In the genomic region with DNA sequence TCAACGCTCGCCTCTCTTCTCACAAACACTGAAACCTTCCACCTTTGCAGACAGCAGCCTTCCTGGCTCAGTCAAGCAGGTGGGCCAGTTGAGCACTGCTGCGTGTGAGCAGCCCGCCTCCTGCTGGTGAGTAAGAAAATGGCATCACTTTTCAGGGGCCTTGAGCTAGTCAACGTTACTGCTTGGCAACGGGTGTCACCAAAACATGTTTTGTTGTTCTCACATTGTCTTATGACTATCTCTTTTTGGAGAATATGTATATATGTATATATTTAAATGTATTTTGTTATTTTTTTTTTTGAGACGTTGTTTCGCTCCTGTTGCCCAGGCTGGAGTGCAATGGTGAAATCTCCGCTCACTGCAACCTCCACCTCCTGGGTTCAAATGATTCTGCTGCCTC, we compare ENCODE assay signal across 8 cellular contexts.
DNase-seq lines count a peak whose midpoint lies in the region; ATAC-seq and TF ChIP-seq lines count a peak whose summit lies in the region.

No MANE protein-coding gene starts in this region.

- no peaks in the 10 kb centered on the region for H3K79me2 ChIP-seq in KMS-11 (ENCODE audit: insufficient read depth, low read depth)

- H3K9me3 ChIP-seq in SJSA1 (replicated peaks) = no peaks in the 10 kb centered on the region

- H2AFZ ChIP-seq in KMS-11 (ENCODE audit: low read depth) = no peak overlapping the region

- H3K27ac ChIP-seq in KMS-11 = no peak overlapping the region
- no peak overlapping the region for H3K27ac ChIP-seq in SJSA1

- H3K4me1 ChIP-seq in KMS-11 (ENCODE audit: low read depth, poor library complexity, severe bottlenecking) (peaks cover 4% of the 10 kb centered on the region), SJSA1 (replicated peaks) (no peaks in the 10 kb centered on the region)

- peak; percentile 84 for TF ChIP-seq CTCF in KMS-11 (conservative IDR thresholded peaks at IDR 0.05; ENCODE audit: low read depth, low read length)

- no peaks in the 10 kb centered on the region for H3K27me3 ChIP-seq in KMS-11 (ENCODE audit: insufficient read depth, low read depth)
- H3K27me3 ChIP-seq in SJSA1 (replicated peaks) = no peaks in the 10 kb centered on the region

- no peaks in the 10 kb centered on the region for H4K20me1 ChIP-seq in KMS-11 (ENCODE audit: insufficient read depth)

- H3K9ac ChIP-seq in KMS-11 = no peak overlapping the region

- peak; percentile 89 for ATAC-seq in GM21737 (IDR thresholded peaks at IDR 0.05; ENCODE audit: unreplicated experiment)

- DNase-seq in GDM1 (lab: John Stamatoyannopoulos, UW) (peak; percentile 36), SJSA1 (ENCODE audit: low read depth in 1 of 2, low spot score in 2 of 2) (peak; percentile 38 to 60), activated gamma-delta T cell treated with Interleukin-2 at 50 U/mL for 16 hours (peak; percentile 66), globus pallidus (ENCODE audit: low spot score) (peak; percentile 77), pulmonary artery endothelial cell (ENCODE audit: low read depth, low spot score) (peak; percentile 44), OCI-M2 (lab: John Stamatoyannopoulos, UW; ENCODE audit: unreplicated experiment) (no peak)

- no peaks in the 10 kb centered on the region for H3K36me3 ChIP-seq in KMS-11 (ENCODE audit: insufficient read depth)
- H3K36me3 ChIP-seq in SJSA1 = no peaks in the 10 kb centered on the region

- H3K4me3 ChIP-seq in KMS-11 (IDR thresholded peaks at IDR 0.05; ENCODE audit: insufficient read depth, low read depth, low read length) = no peak overlapping the region
- H3K4me3 ChIP-seq in SJSA1 = no peak overlapping the region

- no peak overlapping the region for H3K4me2 ChIP-seq in KMS-11
